ENCODE assay signal across 11 cellular contexts in the genomic region with DNA sequence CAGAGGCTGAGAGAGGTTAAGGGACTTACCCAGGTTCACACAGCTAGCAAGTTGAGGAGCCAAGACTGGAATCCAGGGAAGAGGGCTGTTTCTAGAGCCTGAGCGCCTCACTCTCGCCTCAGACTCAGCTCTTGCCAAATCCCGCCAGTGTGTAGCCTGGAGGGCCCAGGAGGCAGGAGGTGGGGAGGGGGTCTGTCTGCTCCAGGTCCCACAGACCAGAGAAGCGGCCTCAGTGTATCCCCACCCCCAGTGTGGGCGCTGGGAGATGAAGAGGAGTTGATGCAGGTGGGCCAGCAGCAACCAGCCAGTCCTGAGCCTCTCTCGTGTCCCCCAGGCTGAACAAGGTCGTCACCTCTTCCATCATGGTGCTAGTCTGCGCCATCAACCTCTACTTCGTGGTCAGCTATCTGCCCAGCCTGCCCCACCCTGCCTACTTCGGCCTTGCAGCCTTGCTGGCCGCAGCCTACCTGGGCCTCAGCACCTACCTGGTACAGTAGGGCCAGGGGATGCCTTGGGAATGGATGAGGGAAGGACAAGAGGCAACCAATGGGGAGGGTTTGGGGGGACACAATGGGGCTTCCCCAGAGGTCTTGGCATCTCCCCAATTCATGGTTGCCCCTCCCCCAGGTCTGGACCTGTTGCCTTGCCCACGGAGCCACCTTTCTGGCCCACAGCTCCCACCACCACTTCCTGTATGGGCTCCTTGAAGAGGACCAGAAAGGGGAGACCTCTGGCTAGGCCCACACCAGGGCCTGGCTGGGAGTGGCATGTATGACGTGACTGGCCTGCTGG. TPM values are rescaled to one million over a fixed set of nuclear protein-coding genes. Genes with fewer than 3 reads are reported as not detected.
DNase-seq lines count a peak whose midpoint lies in the region; ATAC-seq and TF ChIP-seq lines count a peak whose summit lies in the region.
"Had no signal": no experiment of that assay in that cellular context is flagged by ENCODE, and none has a peak within 500 bp of the region (broad histone marks: within the 10 kb centered on the region; RNA-seq: fewer than 3 reads in every experiment).

No MANE protein-coding gene starts in this region.

- H3K4me1 ChIP-seq in trophoblast cell (ENCODE audit: control insufficient read depth in 1 of 2, insufficient read depth in 2 of 2, low read length in 2 of 2), result peaks cover 18 to 22% of the 10 kb centered on the region in 2 experiments
- H3K4me1 ChIP-seq in gastrocnemius medialis, result peaks cover 15 to 23% of the 10 kb centered on the region in 2 donors

- H3K18ac ChIP-seq in trophoblast cell (ENCODE audit: low read length), result no peak overlapping the region

- no peak overlapping the region for H4K91ac ChIP-seq in trophoblast cell (ENCODE audit: low read depth, low read length)

- ATAC-seq in gastrocnemius medialis, result no peak

- H3K4me2 ChIP-seq in trophoblast cell (ENCODE audit: low read length), result no peak overlapping the region

- H3K4ac ChIP-seq in trophoblast cell (ENCODE audit: low read depth, low read length), result no peak overlapping the region

- peak overlapping the region; percentile 96 for H3K27ac Mint-ChIP-seq in dendritic cell treated with granulocyte-macrophage colony-stimulating factor and Interleukin-4, amounts not matched to agents 40 ng/mL and 50 ng/mL, for 4 days

- no peak overlapping the region for H4K12ac ChIP-seq in trophoblast cell (ENCODE audit: low read depth, low read length)

- no peak overlapping the region for H2AFZ ChIP-seq in trophoblast cell (ENCODE audit: insufficient read depth, low read length, poor library complexity)

- H2BK12ac ChIP-seq in trophoblast cell (ENCODE audit: low read length), result peak overlapping the region; percentile 23

- in situ Hi-C loops in KBM-7 (cut with MboI; ENCODE audit: low pct_unique_long_range_greater_than_20kb, low sequenced_read_pairs) (loop anchor here (10.0 kb wide), 1 partner anchor 100 kb away; the partner anchor contains the start of gene TMBIM1), gastrocnemius medialis (cut with MboI; ENCODE audit: low sequenced_read_pairs in 4 of 4) (loop anchor here in 1 of 4 donors (10.0 kb wide), 1 partner anchor 120 kb away; the partner anchor contains the start of genes AAMP and PNKD)

- intact Hi-C loops in dendritic cell treated with granulocyte-macrophage colony-stimulating factor and Interleukin-4, amounts not matched to agents 40 ng/mL and 50 ng/mL, for 4 days (cut with micrococcal nuclease), result loop anchor here (2.0 kb wide), 2 partner anchors 34 to 102 kb away; partner anchors contain the start of gene TMBIM1
- intact Hi-C loops in gastrocnemius medialis (cut with DNase I; ENCODE audit: low total_unique reads), result loop anchor here (5.0 to 10.0 kb wide), 4 partner anchors 263 to 1982 kb away; partner anchors contain the start of genes BCS1L, PRKAG3, RNF25 and SMARCAL1

- H3K4me3 ChIP-seq in trophoblast cell (ENCODE audit: low read depth, low read length) (no peak overlapping the region), gastrocnemius medialis (no peak overlapping the region)

- peak overlapping the region; percentile 72 for H3K4me3 Mint-ChIP-seq in dendritic cell treated with granulocyte-macrophage colony-stimulating factor and Interleukin-4, amounts not matched to agents 40 ng/mL and 50 ng/mL, for 4 days

- no peaks in the 10 kb centered on the region for H3K27me3 Mint-ChIP-seq in dendritic cell treated with granulocyte-macrophage colony-stimulating factor and Interleukin-4, amounts not matched to agents 40 ng/mL and 50 ng/mL, for 4 days

- no peak overlapping the region for H3K14ac ChIP-seq in trophoblast cell (ENCODE audit: low read length)

- no peaks in the 10 kb centered on the region for H3K36me3 ChIP-seq in trophoblast cell (ENCODE audit: control insufficient read depth in 1 of 2, insufficient read depth in 2 of 2, low read length in 2 of 2)
- no peaks in the 10 kb centered on the region for H3K36me3 ChIP-seq in gastrocnemius medialis
- H3K36me3 ChIP-seq: esophagus muscularis mucosa had no signal

- H3K23ac ChIP-seq in trophoblast cell (ENCODE audit: low read length), result no peak overlapping the region

- TF ChIP-seq POLR2A in gastrocnemius medialis (IDR thresholded peaks at IDR 0.05), result no peak

- H3K9ac ChIP-seq in trophoblast cell (ENCODE audit: low read length), result no peak overlapping the region

- H2BK5ac ChIP-seq in trophoblast cell (ENCODE audit: low read depth, low read length, poor library complexity), result no peak overlapping the region

- peaks cover 30% of the 10 kb centered on the region for H3K36me3 Mint-ChIP-seq in dendritic cell treated with granulocyte-macrophage colony-stimulating factor and Interleukin-4, amounts not matched to agents 40 ng/mL and 50 ng/mL, for 4 days (ENCODE audit: low read depth)

- no CpG with 5 or more reads among the region's 13 CpGs for WGBS in trophoblast cell (ENCODE audit: extremely low coverage, insufficient coverage, insufficient read length)

- no peak overlapping the region for H3K27ac ChIP-seq in trophoblast cell (ENCODE audit: low read depth, low read length)
- H3K27ac ChIP-seq in gastrocnemius medialis, result no peak overlapping the region

- H3K9me3 Mint-ChIP-seq in dendritic cell treated with granulocyte-macrophage colony-stimulating factor and Interleukin-4, amounts not matched to agents 40 ng/mL and 50 ng/mL, for 4 days, result no peaks in the 10 kb centered on the region

- peak overlapping the region; percentile 9 for H2AK5ac ChIP-seq in trophoblast cell (ENCODE audit: low read length)

- DNase-seq in D341Med (ENCODE audit: low spot score) (peak; percentile 9), KBM-7 (peak; percentile 34), trophoblast cell (no peak), gastrocnemius medialis (no peak), hypothalamus (lab: John Stamatoyannopoulos, UW) (no peak), HuH-7 (ENCODE audit: low spot score) (no peak)

- no peak overlapping the region for H2BK120ac ChIP-seq in trophoblast cell (ENCODE audit: insufficient read depth, low read length, poor library complexity)

- TF ChIP-seq CTCF in gastrocnemius medialis (IDR thresholded peaks at IDR 0.05 in 4 of 5, conservative IDR thresholded peaks at IDR 0.05 in 1 of 5), result no peak

- H3K9me3 ChIP-seq in trophoblast cell (ENCODE audit: insufficient read depth, low read depth, low read length) (no peaks in the 10 kb centered on the region), gastrocnemius medialis (no peaks in the 10 kb centered on the region)
- H3K9me3 ChIP-seq: esophagus muscularis mucosa had no signal

- peaks cover 14% of the 10 kb centered on the region for H3K79me2 ChIP-seq in trophoblast cell (ENCODE audit: control insufficient read depth, insufficient read depth, low read length, poor library complexity)

- H4K8ac ChIP-seq in trophoblast cell (ENCODE audit: low read depth, low read length), result no peak overlapping the region

- H3K79me1 ChIP-seq in trophoblast cell (ENCODE audit: low read length), result peaks cover 28% of the 10 kb centered on the region

- no peaks in the 10 kb centered on the region for H3K27me3 ChIP-seq in trophoblast cell (ENCODE audit: insufficient read depth, low read length)
- no peaks in the 10 kb centered on the region for H3K27me3 ChIP-seq in gastrocnemius medialis
- H3K27me3 ChIP-seq: esophagus muscularis mucosa had no signal

- peaks cover 75% of the 10 kb centered on the region for H3K4me1 Mint-ChIP-seq in dendritic cell treated with granulocyte-macrophage colony-stimulating factor and Interleukin-4, amounts not matched to agents 40 ng/mL and 50 ng/mL, for 4 days (ENCODE audit: low read depth)

RNA-seq across cellular contexts. Expression of gene CTDSP1, which starts 5.2 kb away (rescaled TPM):
- polyA plus RNA-seq in trophoblast cell (2013), result 37.9 and 39.2 TPM in 2 replicates
- total RNA-seq in gastrocnemius medialis, result 10 to 100 TPM; 46.7 to 77.4 (median 53.6) TPM

RNA-seq across cellular contexts. Expression of gene SLC11A1, which starts 12.4 kb away (rescaled TPM):
- polyA plus RNA-seq in trophoblast cell (2013), result 0.05 and 0.06 TPM in 2 replicates
- total RNA-seq in gastrocnemius medialis, result 1 to 10 TPM; 1.1 to 6.3 (median 4.5) TPM
- total RNA-seq: Daoy had no signal

RNA-seq across cellular contexts. Expression of gene VIL1, which starts 24.4 kb away (rescaled TPM):
- 0.16 and 0.17 TPM in 2 replicates for polyA plus RNA-seq in trophoblast cell (2013)
- 1 to 10 TPM in 1 of 4 donors, under 1 TPM in 1, not detected in 2; 0.03 to 1.8 TPM for total RNA-seq in gastrocnemius medialis
- total RNA-seq: bronchial epithelial cell; T-helper 1 cell treated with Interleukin-12 subunit alpha and Interleukin-12 subunit beta and Interleukin-4 antibody, amounts not matched to agents 30 ng/mL and 1 ng/mL, for 36 hours had no signal

RNA-seq across cellular contexts. Expression of gene CATIP, which starts 37.8 kb away (rescaled TPM):
- polyA plus RNA-seq in trophoblast cell (2013), result 0.14 and 0.17 TPM in 2 replicates
- total RNA-seq in gastrocnemius medialis, result not detected
- total RNA-seq: bronchial epithelial cell; Daoy; esophagus muscularis mucosa; T-helper 1 cell treated with Interleukin-12 subunit alpha and Interleukin-12 subunit beta and Interleukin-4 antibody, amounts not matched to agents 30 ng/mL and 1 ng/mL, for 36 hours had no signal

Comparison
In these comparisons a context has a peak if more than half of its experiments do, and no peak if none do; other contexts are left out.
1. DNase-seq: peak in D341Med (single experiment) and KBM-7 (single experiment); none in trophoblast cell (0 of 2), gastrocnemius medialis (0 of 2), hypothalamus (0 of 51) and HuH-7 (single experiment).